8 cellular contexts compared by ENCODE assay signal in genomic region chr7:105011771-105012502, GRCh38. TPM values are rescaled to one million over a fixed set of nuclear protein-coding genes. Genes with fewer than 3 reads are reported as not detected.
DNase-seq lines count a peak whose midpoint lies in the region; ATAC-seq and TF ChIP-seq lines count a peak whose summit lies in the region.

No MANE protein-coding gene starts in this region.

- DNase-seq in DMS53 (lab: John Stamatoyannopoulos, UW) (peak; percentile 67), DMS53 treated with DMSO at 0.1 percent for 48 hours (lab: John Stamatoyannopoulos, UW; ENCODE audit: unreplicated experiment) (no peak), esophagus squamous epithelium (lab: John Stamatoyannopoulos, UW) (no peak), trophoblast cell (peak in 1 of 2 donors; percentile 37), NCI-H2081 treated with DMSO at 0.1 percent for 48 hours (lab: John Stamatoyannopoulos, UW) (no peak)
- DNase-seq in activated CD4-positive, alpha-beta memory T cell treated with anti-CD3 and anti-CD28 coated beads for 36 hours, result peak; percentile 58

- peak overlapping the region; percentile 99 for H2BK5ac ChIP-seq in trophoblast cell (ENCODE audit: low read depth, low read length, poor library complexity)

- H4K91ac ChIP-seq in trophoblast cell (ENCODE audit: low read depth, low read length), result peak overlapping the region; percentile 96

- H3K36me3 ChIP-seq in esophagus squamous epithelium (peaks cover 0 to 6% (median 0%) of the 10 kb centered on the region in 3 donors), trophoblast cell (ENCODE audit: control insufficient read depth in 1 of 2, insufficient read depth in 2 of 2, low read length in 2 of 2) (peaks cover 3 to 4% of the 10 kb centered on the region in 2 experiments)

- H3K4me1 ChIP-seq in esophagus squamous epithelium (peaks cover 10 to 59% (median 22%) of the 10 kb centered on the region in 3 donors), trophoblast cell (ENCODE audit: control insufficient read depth in 1 of 2, insufficient read depth in 2 of 2, low read length in 2 of 2) (peaks cover 2 to 6% of the 10 kb centered on the region in 2 experiments)

- peak overlapping the region; percentile 99 for H3K4ac ChIP-seq in trophoblast cell (ENCODE audit: low read depth, low read length)

- H2BK120ac ChIP-seq in trophoblast cell (ENCODE audit: insufficient read depth, low read length, poor library complexity), result peak overlapping the region; percentile 98

- peak overlapping the region; percentile 13 for H2BK12ac ChIP-seq in trophoblast cell (ENCODE audit: low read length)

- H3K4me2 ChIP-seq in trophoblast cell (ENCODE audit: low read length), result peak overlapping the region; percentile 70

- H3K36me3 Mint-ChIP-seq in activated CD4-positive, alpha-beta memory T cell treated with anti-CD3 and anti-CD28 coated beads for 36 hours, result peaks cover 75% of the 10 kb centered on the region

- no peaks in the 10 kb centered on the region for H3K27me3 Mint-ChIP-seq in activated CD4-positive, alpha-beta memory T cell treated with anti-CD3 and anti-CD28 coated beads for 36 hours

- H3K27me3 ChIP-seq in esophagus squamous epithelium, result no peaks in the 10 kb centered on the region
- no peaks in the 10 kb centered on the region for H3K27me3 ChIP-seq in trophoblast cell (ENCODE audit: insufficient read depth, low read length)

- WGBS in esophagus squamous epithelium, 2 donors, result 1% methylated on average over 23 of the region's 23 CpGs
- no CpG with 5 or more reads among the region's 23 CpGs for WGBS in trophoblast cell (ENCODE audit: extremely low coverage, insufficient coverage, insufficient read length)

- no peak for TF ChIP-seq CTCF in esophagus squamous epithelium (IDR thresholded peaks at IDR 0.05)

- CTCF ChIA-PET in activated CD4-positive, alpha-beta memory T cell treated with anti-CD3 and anti-CD28 coated beads for 36 hours (lab: Charles Lee), result interaction anchor here (1.5 to 1.7 kb wide), 2 partner anchors 28 to 31 kb away, joined by 4 to 8 read pairs; no protein-coding TSS in a partner anchor

- H3K27ac ChIP-seq in esophagus squamous epithelium, result peak overlapping the region; percentile 99 to 100 (median 100)
- H3K27ac ChIP-seq in trophoblast cell (ENCODE audit: low read depth, low read length), result peak overlapping the region; percentile 99

- peaks cover 30% of the 10 kb centered on the region for H3K79me1 ChIP-seq in trophoblast cell (ENCODE audit: low read length)

- H3K9me3 Mint-ChIP-seq in activated CD4-positive, alpha-beta memory T cell treated with anti-CD3 and anti-CD28 coated beads for 36 hours, result peaks cover 2% of the 10 kb centered on the region

- peak overlapping the region; percentile 77 for H4K12ac ChIP-seq in trophoblast cell (ENCODE audit: low read depth, low read length)

- H4K8ac ChIP-seq in trophoblast cell (ENCODE audit: low read depth, low read length), result peak overlapping the region; percentile 94

- H3K27ac Mint-ChIP-seq in activated CD4-positive, alpha-beta memory T cell treated with anti-CD3 and anti-CD28 coated beads for 36 hours, result peak overlapping the region; percentile 100

- peak overlapping the region; percentile 99 for H3K4me3 Mint-ChIP-seq in activated CD4-positive, alpha-beta memory T cell treated with anti-CD3 and anti-CD28 coated beads for 36 hours

- H3K14ac ChIP-seq in trophoblast cell (ENCODE audit: low read length), result peak overlapping the region; percentile 95

- intact Hi-C loops in activated CD4-positive, alpha-beta memory T cell treated with anti-CD3 and anti-CD28 coated beads for 36 hours (cut with micrococcal nuclease), result loop anchor here (1.0 to 10.0 kb wide), 10 partner anchors 28 to 1665 kb away; partner anchors contain the start of genes NAMPT, PSMC2 and RINT1
- intact Hi-C loops in esophagus squamous epithelium (cut with DNase I), result no loop called here

- H2AK5ac ChIP-seq in trophoblast cell (ENCODE audit: low read length), result peak overlapping the region; percentile 93

- peak overlapping the region; percentile 70 for H2AFZ ChIP-seq in trophoblast cell (ENCODE audit: insufficient read depth, low read length, poor library complexity)

- peaks cover 25% of the 10 kb centered on the region for H3K4me1 Mint-ChIP-seq in activated CD4-positive, alpha-beta memory T cell treated with anti-CD3 and anti-CD28 coated beads for 36 hours (ENCODE audit: low read depth)

- H3K9me3 ChIP-seq in esophagus squamous epithelium (no peaks in the 10 kb centered on the region), trophoblast cell (ENCODE audit: insufficient read depth, low read depth, low read length) (no peaks in the 10 kb centered on the region)

- ATAC-seq in HG02840 (IDR thresholded peaks at IDR 0.05; ENCODE audit: low FRiP score, unreplicated experiment) (no peak), GM19023 (IDR thresholded peaks at IDR 0.05; ENCODE audit: unreplicated experiment) (no peak)

- peak overlapping the region; percentile 88 for H3K9ac ChIP-seq in trophoblast cell (ENCODE audit: low read length)

- H3K23ac ChIP-seq in trophoblast cell (ENCODE audit: low read length), result no peak overlapping the region

- TF ChIP-seq POLR2A in esophagus squamous epithelium (IDR thresholded peaks at IDR 0.05), result peak in 1 of 4 donors; percentile 22

- H3K79me2 ChIP-seq in trophoblast cell (ENCODE audit: control insufficient read depth, insufficient read depth, low read length, poor library complexity), result peaks cover 36% of the 10 kb centered on the region

- H3K4me3 ChIP-seq in esophagus squamous epithelium (peak overlapping the region; percentile 73 to 96 (median 93)), trophoblast cell (ENCODE audit: low read depth, low read length) (peak overlapping the region; percentile 81)

- peak overlapping the region; percentile 90 for H3K18ac ChIP-seq in trophoblast cell (ENCODE audit: low read length)

- POLR2A ChIA-PET in activated CD4-positive, alpha-beta memory T cell treated with anti-CD3 and anti-CD28 coated beads for 36 hours (lab: Charles Lee), result interaction anchor here (0.6 to 14.2 kb wide), 8 partner anchors 9 to 653 kb away, joined by 3 to 251 read pairs (median 10); partner anchors contain the start of gene RINT1

RNA-seq across cellular contexts. Expression of gene KMT2E, which starts 2.1 kb away (rescaled TPM):
- 10 to 100 TPM; 92.1 to 98.6 TPM for total RNA-seq in activated CD4-positive, alpha-beta memory T cell treated with anti-CD3 and anti-CD28 coated beads for 36 hours
- total RNA-seq in esophagus squamous epithelium, result 10 to 100 TPM; 37.2 to 80.5 (median 54.4) TPM
- 25.0 and 25.8 TPM in 2 replicates for polyA plus RNA-seq in trophoblast cell (2013)

Comparison
In these comparisons a context has a peak if more than half of its experiments do, and no peak if none do; other contexts are left out.
1. DNase-seq: peak in DMS53 (single experiment) and activated CD4-positive, alpha-beta memory T cell treated with anti-CD3 and anti-CD28 coated beads for 36 hours (single experiment); none in DMS53 treated with DMSO at 0.1 percent for 48 hours (single experiment), esophagus squamous epithelium (single experiment) and NCI-H2081 treated with DMSO at 0.1 percent for 48 hours (single experiment).